In the genomic region with DNA sequence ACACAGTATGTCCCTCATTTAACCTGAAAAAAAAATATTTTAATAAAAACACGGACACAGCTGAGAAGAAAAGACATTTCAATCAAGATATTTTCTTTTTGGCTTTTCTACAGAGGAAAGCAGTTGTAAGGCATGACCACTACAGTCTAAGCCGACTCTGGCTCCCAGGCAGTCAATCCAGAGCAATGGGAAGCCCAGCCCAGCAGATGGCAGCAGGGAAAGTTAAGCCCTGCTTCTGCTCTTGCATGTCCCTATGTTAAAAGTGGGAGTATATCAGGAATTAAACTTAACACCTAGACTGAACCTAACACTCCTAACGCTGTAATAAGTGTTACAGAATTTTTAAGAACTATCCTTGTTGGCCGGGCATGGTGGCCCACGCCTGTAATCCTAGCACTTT, we compare ENCODE assay signal across 9 cellular contexts. TPM values are rescaled to one million over a fixed set of nuclear protein-coding genes. Genes with fewer than 3 reads are reported as not detected.
DNase-seq lines count a peak whose midpoint lies in the region; ATAC-seq, FAIRE-seq and TF ChIP-seq lines count a peak whose summit lies in the region.
"Had no signal": no experiment of that assay in that cellular context is flagged by ENCODE, and none has a peak within 500 bp of the region (broad histone marks: within the 10 kb centered on the region; RNA-seq: fewer than 3 reads in every experiment).

No MANE protein-coding gene starts in this region.

- no peak overlapping the region for H3K4me3 ChIP-seq in cardiac fibroblast (replicated peaks in 1 of 2; ENCODE audit: low read depth in 2 of 2, low read length in 2 of 2)

- ATAC-seq in HG02840 (IDR thresholded peaks at IDR 0.05; ENCODE audit: low FRiP score, unreplicated experiment) = no peak
- ATAC-seq in GM21737 (IDR thresholded peaks at IDR 0.05; ENCODE audit: unreplicated experiment) = no peak
- ATAC-seq in GM18511 (IDR thresholded peaks at IDR 0.05; ENCODE audit: unreplicated experiment) = no peak

- TF ChIP-seq CTCF in D721Med (IDR thresholded peaks at IDR 0.05; ENCODE audit: insufficient read depth, missing control alignments) = peak; percentile 34
- peak; percentile 56 for TF ChIP-seq CTCF in cardiac fibroblast (IDR thresholded peaks at IDR 0.05; ENCODE audit: low read depth, low read length)

- no peak for FAIRE-seq in D721Med (lab: Jason Lieb, UNC)

- DNase-seq in D721Med (ENCODE audit: insufficient read length, low spot score) = no peak
- peak; percentile 18 to 46 for DNase-seq in Kasumi-1 (lab: John Stamatoyannopoulos, UW)
- DNase-seq in cardiac fibroblast (ENCODE audit: low read depth in 2 of 2) = peak; percentile 47 to 52
- peak; percentile 54 to 71 for DNase-seq in lung microvascular endothelial cell (ENCODE audit: low read depth in 2 of 2)
- DNase-seq in foreskin melanocyte = no peak
- DNase-seq: activated T-cell treated with anti-CD3 and anti-CD28 coated beads, Interleukin-2, amount 50 U/mL, for 1 hour had no signal

RNA-seq across cellular contexts. Expression of a gene that starts 19.5 kb away (rescaled TPM):
- under 0.01 and 0.22 TPM in 2 replicates for total RNA-seq in lung microvascular endothelial cell

RNA-seq across cellular contexts. Expression of a gene that starts 19.7 kb away (rescaled TPM):
- 47.2 and 56.0 TPM in 2 replicates for total RNA-seq in lung microvascular endothelial cell

Comparison
In these comparisons a context has a peak if more than half of its experiments do, and no peak if none do; other contexts are left out.
1. DNase-seq: peak in Kasumi-1 (2 of 2), cardiac fibroblast (2 of 2) and lung microvascular endothelial cell (2 of 2); none in D721Med (single experiment) and foreskin melanocyte (single experiment).